Comparison of ENCODE assay signal across 22 cellular contexts in genomic region chr15:65334586-65335231, GRCh38. TPM values are rescaled to one million over a fixed set of nuclear protein-coding genes. Genes with fewer than 3 reads are reported as not detected.
DNase-seq lines count a peak whose midpoint lies in the region; ATAC-seq and TF ChIP-seq lines count a peak whose summit lies in the region.
"Had no signal": no experiment of that assay in that cellular context is flagged by ENCODE, and none has a peak within 500 bp of the region (broad histone marks: within the 10 kb centered on the region; RNA-seq: fewer than 3 reads in every experiment).

No MANE protein-coding gene starts in this region.

- H3K9me3 ChIP-seq in BE2C: no peaks in the 10 kb centered on the region
- H3K9me3 ChIP-seq in WERI-Rb-1 (ENCODE audit: severe bottlenecking): no peaks in the 10 kb centered on the region
- H3K9me3 ChIP-seq in mesenchymal stem cell (ENCODE audit: control insufficient read depth, low read length): no peaks in the 10 kb centered on the region
- H3K9me3 ChIP-seq: neutrophil, right atrium auricular region, testis had no signal

- WGBS in mesenchymal stem cell: 45% methylated on average over 20 of the region's 20 CpGs

- H3K4me1 ChIP-seq in BE2C (peaks cover 63% of the 10 kb centered on the region), mesenchymal stem cell (ENCODE audit: control insufficient read depth, insufficient read depth, low read depth, low read length) (peaks cover 14% of the 10 kb centered on the region)
- H3K4me1 ChIP-seq: right atrium auricular region had no signal

- H3K27ac ChIP-seq in WERI-Rb-1: peak overlapping the region; percentile 88
- H3K27ac ChIP-seq in mesenchymal stem cell (ENCODE audit: low read length, poor library complexity, severe bottlenecking): no peak overlapping the region
- H3K27ac ChIP-seq: epithelial cell of prostate, neutrophil, right atrium auricular region, testis had no signal

- peak overlapping the region; percentile 8 for H4K8ac ChIP-seq in mesenchymal stem cell (ENCODE audit: low read length)

- ATAC-seq in GM19452 (IDR thresholded peaks at IDR 0.05; ENCODE audit: unreplicated experiment) (no peak), GM21390 (IDR thresholded peaks at IDR 0.05; ENCODE audit: unreplicated experiment) (no peak)
- ATAC-seq: activated T-helper 17 cell treated with anti-CD3 and anti-CD28 coated beads, Interleukin-2, amount 50 U/mL, for 72 hours; left cardiac atrium; stimulated activated memory B cell treated with anti-CD40 and anti-IgM and Interleukin-4, amounts not matched to agents 10 μg/mL and 1 μg/mL and 100 μg/mL, for 72 hours had no signal

- no peak overlapping the region for H3K4me3 ChIP-seq in BE2C (ENCODE audit: low read depth, low read length)
- H3K4me3 ChIP-seq in WERI-Rb-1 (ENCODE audit: low read depth, low read length): no peak overlapping the region
- no peak overlapping the region for H3K4me3 ChIP-seq in mesenchymal stem cell (ENCODE audit: insufficient read depth in 1 of 2, low read depth in 1 of 2, low read length in 2 of 2)
- H3K4me3 ChIP-seq: right atrium auricular region, testis had no signal

- H2BK5ac ChIP-seq in mesenchymal stem cell (ENCODE audit: low read depth, low read length, poor library complexity, severe bottlenecking): no peak overlapping the region

- peak; percentile 78 for DNase-seq in BE2C
- peak; percentile 48 for DNase-seq in Daoy (ENCODE audit: low read depth)
- DNase-seq in WERI-Rb-1: peak; percentile 49
- peak; percentile 61 for DNase-seq in mesenchymal stem cell
- DNase-seq in D341Med (ENCODE audit: low spot score): no peak
- DNase-seq in HuH-7.5 (ENCODE audit: low spot score): no peak
- DNase-seq: activated CD4-positive, alpha-beta T cell treated with anti-CD3 and anti-CD28 coated beads for 4 hours; activated naive CD8-positive, alpha-beta T cell treated with anti-CD3 and anti-CD28 coated beads, Interleukin-2, amount 10 ng/mL, durations not matched to agents 7 days and 5 days; CD8-positive, alpha-beta memory T cell; cortex of kidney; foreskin melanocyte; left cardiac atrium; NCI-H1436 treated with DMSO at 0.1 percent for 48 hours; NCI-H226; testis had no signal

- no peak overlapping the region for H2BK120ac ChIP-seq in mesenchymal stem cell (ENCODE audit: low read depth, low read length)

- H3K23ac ChIP-seq in mesenchymal stem cell (ENCODE audit: low read length in 2 of 2): peak overlapping the region in 1 of 2 experiments; percentile 57

- H3K4me2 ChIP-seq in mesenchymal stem cell (ENCODE audit: low read length, poor library complexity, severe bottlenecking): no peak overlapping the region

- no peak overlapping the region for H2AK5ac ChIP-seq in mesenchymal stem cell (ENCODE audit: low read length, severe bottlenecking)

- H3K9ac ChIP-seq in mesenchymal stem cell (ENCODE audit: low read length): no peak overlapping the region

- TF ChIP-seq CTCF in BE2C (IDR thresholded peaks at IDR 0.05; ENCODE audit: low read depth, low read length) (no peak), WERI-Rb-1 (IDR thresholded peaks at IDR 0.05; ENCODE audit: low read depth, low read length) (no peak)

- H3K14ac ChIP-seq in mesenchymal stem cell (ENCODE audit: low read length in 2 of 2): peak overlapping the region in 1 of 2 experiments; percentile 30

- peak overlapping the region; percentile 75 for H2BK15ac ChIP-seq in mesenchymal stem cell (ENCODE audit: low read depth, poor library complexity, severe bottlenecking)

- no peaks in the 10 kb centered on the region for H3K79me1 ChIP-seq in mesenchymal stem cell (replicated peaks; ENCODE audit: low read length, poor library complexity, severe bottlenecking)

- no peak overlapping the region for H4K91ac ChIP-seq in mesenchymal stem cell (ENCODE audit: low read length)

- no peak overlapping the region for H2BK12ac ChIP-seq in mesenchymal stem cell (ENCODE audit: low read length in 2 of 2)

- H3K36me3 ChIP-seq in BE2C (peaks cover 16% of the 10 kb centered on the region), WERI-Rb-1 (peaks cover 20% of the 10 kb centered on the region), mesenchymal stem cell (ENCODE audit: control insufficient read depth in 1 of 2, insufficient read depth in 2 of 2, low read depth in 1 of 2, low read length in 2 of 2) (peaks cover 0 to 3% of the 10 kb centered on the region in 2 experiments)
- H3K36me3 ChIP-seq: neutrophil, right atrium auricular region had no signal

- H3K27me3 ChIP-seq in BE2C (no peaks in the 10 kb centered on the region), WERI-Rb-1 (ENCODE audit: insufficient read depth, low read depth, severe bottlenecking) (no peaks in the 10 kb centered on the region), mesenchymal stem cell (ENCODE audit: control insufficient read depth in 1 of 2, insufficient read depth in 1 of 2, low read length in 2 of 2) (peaks cover 51 to 84% of the 10 kb centered on the region in 2 experiments)
- H3K27me3 ChIP-seq: right atrium auricular region, testis had no signal

- peak overlapping the region in 1 of 2 experiments; percentile 37 for H3K4ac ChIP-seq in mesenchymal stem cell (ENCODE audit: low read depth in 1 of 2, low read length in 2 of 2)

- H3K18ac ChIP-seq in mesenchymal stem cell (ENCODE audit: low read depth in 1 of 2, low read length in 2 of 2): peak overlapping the region in 1 of 2 experiments; percentile 48

- H2AFZ ChIP-seq in mesenchymal stem cell (ENCODE audit: low read depth, low read length): no peak overlapping the region

RNA-seq across cellular contexts. Expression of gene RNU5B-1, which starts 30.2 kb away (rescaled TPM):
- not detected for polyA plus RNA-seq in BE2C (2012; ENCODE audit: insufficient read depth, insufficient read length, low read depth)
- not detected in 2 replicates for total RNA-seq in Daoy (2014; rRNA removed; shearing (Covaris generic))
- polyA plus RNA-seq in mesenchymal stem cell (2013, experiment 1 of 2): not detected
- not detected for polyA plus RNA-seq in mesenchymal stem cell (2013, experiment 2 of 2)
- total RNA-seq: CD8-positive, alpha-beta memory T cell; right atrium auricular region; testis had no signal
- polyA plus RNA-seq: CD8-positive, alpha-beta memory T cell had no signal

RNA-seq across cellular contexts. Expression of gene RNU5A-1, which starts 38.9 kb away (rescaled TPM):
- not detected for polyA plus RNA-seq in BE2C (2012; ENCODE audit: insufficient read depth, insufficient read length, low read depth)
- not detected in 2 replicates for total RNA-seq in Daoy (2014; rRNA removed; shearing (Covaris generic))
- polyA plus RNA-seq in mesenchymal stem cell (2013, experiment 1 of 2): not detected
- not detected for polyA plus RNA-seq in mesenchymal stem cell (2013, experiment 2 of 2)
- total RNA-seq: activated naive CD8-positive, alpha-beta T cell treated with anti-CD3 and anti-CD28 coated beads, Interleukin-2, amount 10 ng/mL, durations not matched to agents 7 days and 5 days; activated T-helper 17 cell treated with anti-CD3 and anti-CD28 coated beads, Interleukin-2, amount 50 U/mL, for 72 hours; CD8-positive, alpha-beta memory T cell; left cardiac atrium; right atrium auricular region; testis had no signal
- polyA plus RNA-seq: CD8-positive, alpha-beta memory T cell had no signal

RNA-seq across cellular contexts. Expression of gene IGDCC3, which starts 43.1 kb away (rescaled TPM):
- 92.6 TPM for polyA plus RNA-seq in BE2C (2012; ENCODE audit: insufficient read depth, insufficient read length, low read depth)
- total RNA-seq in Daoy (2014; rRNA removed; shearing (Covaris generic)): not detected in 2 replicates
- polyA plus RNA-seq in mesenchymal stem cell (2013, experiment 1 of 2): 4.8 TPM
- 4.8 TPM for polyA plus RNA-seq in mesenchymal stem cell (2013, experiment 2 of 2)
- total RNA-seq: activated naive CD8-positive, alpha-beta T cell treated with anti-CD3 and anti-CD28 coated beads, Interleukin-2, amount 10 ng/mL, durations not matched to agents 7 days and 5 days; activated T-helper 17 cell treated with anti-CD3 and anti-CD28 coated beads, Interleukin-2, amount 50 U/mL, for 72 hours; CD8-positive, alpha-beta memory T cell; right atrium auricular region had no signal
- polyA plus RNA-seq: CD8-positive, alpha-beta memory T cell had no signal

RNA-seq across cellular contexts. Expression of gene PARP16, which starts 48.0 kb away (rescaled TPM):
- polyA plus RNA-seq in BE2C (2012; ENCODE audit: insufficient read depth, insufficient read length, low read depth): 8.2 TPM
- total RNA-seq in Daoy (2014; rRNA removed; shearing (Covaris generic)): 3.8 TPM in 2 replicates
- 3.5 TPM for polyA plus RNA-seq in mesenchymal stem cell (2013, experiment 1 of 2)
- 3.9 TPM for polyA plus RNA-seq in mesenchymal stem cell (2013, experiment 2 of 2)

Comparison
In these comparisons a context has a peak if more than half of its experiments do, and no peak if none do; other contexts are left out.
1. DNase-seq: peak in BE2C (single experiment), Daoy (single experiment), WERI-Rb-1 (single experiment) and mesenchymal stem cell (single experiment); none in D341Med (single experiment) and HuH-7.5 (single experiment).